Comparison of ENCODE assay signal across 1 cellular context in genomic region chr10:124249812-124250432, GRCh38.
TF ChIP-seq lines count a peak whose summit lies in the region.

No MANE protein-coding gene starts in this region.

TF ChIP-seq in K562, 482 proteins besides CTCF, POLR2A, EP300 and RAD21 (continued from another document):
- no peak for TF ChIP-seq THRA (IDR thresholded peaks at IDR 0.05)
- TF ChIP-seq ZNF408 (CRISPR knock-in tag; IDR thresholded peaks at IDR 0.05; ENCODE audit: low read depth), result no peak
- no peak for TF ChIP-seq SRSF1 (IDR thresholded peaks at IDR 0.05; ENCODE audit: low read depth, low read length)
- TF ChIP-seq, protein P1, sequence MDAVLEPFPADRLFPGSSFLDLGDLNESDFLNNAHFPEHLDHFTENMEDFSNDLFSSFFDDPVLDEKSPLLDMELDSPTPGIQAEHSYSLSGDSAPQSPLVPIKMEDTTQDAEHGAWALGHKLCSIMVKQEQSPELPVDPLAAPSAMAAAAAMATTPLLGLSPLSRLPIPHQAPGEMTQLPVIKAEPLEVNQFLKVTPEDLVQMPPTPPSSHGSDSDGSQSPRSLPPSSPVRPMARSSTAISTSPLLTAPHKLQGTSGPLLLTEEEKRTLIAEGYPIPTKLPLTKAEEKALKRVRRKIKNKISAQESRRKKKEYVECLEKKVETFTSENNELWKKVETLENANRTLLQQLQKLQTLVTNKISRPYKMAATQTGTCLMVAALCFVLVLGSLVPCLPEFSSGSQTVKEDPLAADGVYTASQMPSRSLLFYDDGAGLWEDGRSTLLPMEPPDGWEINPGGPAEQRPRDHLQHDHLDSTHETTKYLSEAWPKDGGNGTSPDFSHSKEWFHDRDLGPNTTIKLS (IDR thresholded peaks at IDR 0.05; ENCODE audit: borderline replicate concordance, low read depth), result no peak
- TF ChIP-seq TBL1XR1 (IDR thresholded peaks at IDR 0.05; ENCODE audit: low read length in 2 of 2), result no peak
- TF ChIP-seq TSHZ1 (CRISPR knock-in tag; IDR thresholded peaks at IDR 0.05), result no peak
- TF ChIP-seq TCF3 (CRISPR knock-in tag; IDR thresholded peaks at IDR 0.05), result no peak
- TF ChIP-seq ZNF347 (CRISPR knock-in tag; IDR thresholded peaks at IDR 0.05; ENCODE audit: low read depth), result no peak
